In the genomic region with DNA sequence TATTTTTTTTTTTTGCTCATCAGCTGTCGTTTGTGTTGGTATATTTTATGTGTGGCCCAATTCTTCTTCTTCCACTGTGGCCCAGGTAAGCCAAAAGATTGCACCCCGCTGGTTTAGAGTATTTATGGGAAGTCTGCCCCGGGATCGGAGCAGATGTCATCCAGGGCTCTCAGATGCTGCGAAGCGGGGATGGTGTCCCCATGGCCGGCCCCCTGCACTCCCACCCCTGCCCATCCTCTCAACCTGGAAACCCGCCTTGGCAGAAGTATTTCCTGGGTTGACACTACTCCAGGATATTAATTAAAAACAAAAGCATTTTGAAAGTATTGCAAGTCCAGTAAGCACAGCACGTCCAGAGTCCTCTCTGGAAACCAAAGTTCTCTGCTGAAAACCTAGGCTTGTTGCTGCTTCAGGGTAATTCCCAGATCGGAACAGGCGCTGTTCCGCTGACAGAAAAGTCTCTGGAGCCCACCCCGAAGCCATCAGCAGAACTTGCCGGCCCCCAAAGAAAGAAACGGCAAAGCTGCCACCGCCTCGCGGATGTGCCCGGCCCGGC, we compare ENCODE assay signal across 10 cellular contexts. TPM values are rescaled to one million over a fixed set of nuclear protein-coding genes. Genes with fewer than 3 reads are reported as not detected.
DNase-seq lines count a peak whose midpoint lies in the region; ATAC-seq, FAIRE-seq and TF ChIP-seq lines count a peak whose summit lies in the region.
"Had no signal": no experiment of that assay in that cellular context is flagged by ENCODE, and none has a peak within 500 bp of the region (broad histone marks: within the 10 kb centered on the region; RNA-seq: fewer than 3 reads in every experiment).

No MANE protein-coding gene starts in this region.

- TF ChIP-seq POLR2A in H1 (IDR thresholded peaks at IDR 0.05; ENCODE audit: control extremely low read depth in 1 of 2, low read depth in 2 of 2, low read length in 2 of 2), result no peak
- TF ChIP-seq POLR2A in GM12891 (IDR thresholded peaks at IDR 0.05; ENCODE audit: low read depth, low read length), result no peak

- ATAC-seq in HG03097 (IDR thresholded peaks at IDR 0.05; ENCODE audit: low FRiP score, unreplicated experiment), result no peak
- ATAC-seq: activated CD4-positive, alpha-beta T cell treated with anti-CD3 and anti-CD28 coated beads for 36 hours had no signal

- H3K9me3 Mint-ChIP-seq in activated CD4-positive, alpha-beta memory T cell treated with anti-CD3 and anti-CD28 coated beads, Interleukin-2, amount 10 ng/mL, durations not matched to agents 7 days and 5 days, result no peaks in the 10 kb centered on the region

- H4K91ac ChIP-seq in H1 (replicated peaks; ENCODE audit: insufficient read length, low read length), result no peak overlapping the region

- peak overlapping the region; percentile 2; the same call in 1 of the 2 replicates for H4K8ac ChIP-seq in H1 (ENCODE audit: extremely low read depth, insufficient read depth, low read length)

- H2BK12ac ChIP-seq in H1 (ENCODE audit: low read depth, low read length), result no peak overlapping the region

- H3K23me2 ChIP-seq in H1 (ENCODE audit: low read depth, low read length), result peaks cover 7% of the 10 kb centered on the region; the same call in 1 of the 2 replicates

- no peak overlapping the region for H3K14ac ChIP-seq in H1 (ENCODE audit: insufficient read length)

- no peaks in the 10 kb centered on the region for H4K20me1 ChIP-seq in H1 (replicated peaks in 1 of 2; ENCODE audit: control insufficient read depth in 1 of 2, insufficient read depth in 2 of 2, low read length in 2 of 2)

- H3K27ac ChIP-seq in AG04450 (ENCODE audit: low read depth, low read length) (no peak overlapping the region), H1 (ENCODE audit: low read depth, low read length) (no peak overlapping the region)

- DNase-seq in AG04450 (ENCODE audit: low read depth, low spot score), result no peak
- no peak for DNase-seq in HFF-Myc (ENCODE audit: extremely low read depth, low read depth)
- no peak for DNase-seq in H1 (ENCODE audit: low read depth in 1 of 2, low spot score in 2 of 2)
- no peak for DNase-seq in RCC 7860 (ENCODE audit: low spot score)
- DNase-seq in GM12891 (ENCODE audit: insufficient read length, low spot score), result no peak
- DNase-seq in activated CD4-positive, alpha-beta memory T cell treated with anti-CD3 and anti-CD28 coated beads, Interleukin-2, amount 10 ng/mL, durations not matched to agents 7 days and 5 days, result no peak
- DNase-seq: activated CD4-positive, alpha-beta T cell treated with anti-CD3 and anti-CD28 coated beads for 36 hours; NCI-H2081 treated with DMSO at 0.1 percent for 48 hours had no signal

- no peak overlapping the region for H3K23ac ChIP-seq in H1 (ENCODE audit: insufficient read length)

- no peak overlapping the region for H2BK15ac ChIP-seq in H1 (ENCODE audit: low read length)

- no peaks in the 10 kb centered on the region for H3K79me2 ChIP-seq in H1 (ENCODE audit: control insufficient read depth in 1 of 2, insufficient read depth in 2 of 2, low read length in 2 of 2)

- H3K4ac ChIP-seq in H1 (replicated peaks; ENCODE audit: insufficient read length, low read depth, low read length), result no peak overlapping the region

- no peak overlapping the region for H2BK20ac ChIP-seq in H1 (ENCODE audit: low read length)

- H2AFZ ChIP-seq in H1 (ENCODE audit: low read length), result no peak overlapping the region
- peak overlapping the region; percentile 63 for H2AFZ ChIP-seq in neuron (ENCODE audit: low read depth, low read length)

- H3K56ac ChIP-seq in H1 (replicated peaks; ENCODE audit: insufficient read length, low read depth, low read length), result no peak overlapping the region

- peaks cover 11% of the 10 kb centered on the region for H3K27me3 ChIP-seq in AG04450 (ENCODE audit: control insufficient read depth, insufficient read depth, low read length)
- peaks cover 11 to 36% (median 30%) of the 10 kb centered on the region in 4 experiments for H3K27me3 ChIP-seq in H1 (replicated peaks in 1 of 4; ENCODE audit: control insufficient read depth in 3 of 4, extremely low read depth in 1 of 4, insufficient read depth in 3 of 4, low read length in 3 of 4)
- peaks cover 23% of the 10 kb centered on the region for H3K27me3 ChIP-seq in neuron (ENCODE audit: insufficient read depth, low read length)

- TF ChIP-seq CTCF in AG04450 (IDR thresholded peaks at IDR 0.05; ENCODE audit: low read depth, low read length) (no peak), HFF-Myc (IDR thresholded peaks at IDR 0.05; ENCODE audit: low read depth, low read length, missing control alignments) (no peak), H1 (IDR thresholded peaks at IDR 0.05; ENCODE audit: control extremely low read depth in 1 of 3, insufficient read depth in 1 of 3, low read depth in 1 of 3, low read length in 3 of 3) (no peak)

- H3K36me3 ChIP-seq in H1 (ENCODE audit: control insufficient read depth in 2 of 4, insufficient read depth in 4 of 4, low read length in 3 of 4) (no peaks in the 10 kb centered on the region), neuron (ENCODE audit: insufficient read depth, low read length) (no peaks in the 10 kb centered on the region)

- H3K9me3 ChIP-seq in AG04450 (ENCODE audit: control insufficient read depth, insufficient read depth, low read length), result no peaks in the 10 kb centered on the region; the same call in 1 of the 2 replicates
- H3K9me3 ChIP-seq in H1 (ENCODE audit: insufficient read depth in 2 of 2, low read depth in 1 of 2, low read length in 1 of 2), result no peaks in the 10 kb centered on the region
- H3K9me3 ChIP-seq in neuron (ENCODE audit: low read length), result no peaks in the 10 kb centered on the region

- no peak overlapping the region for H2BK5ac ChIP-seq in H1 (ENCODE audit: low read depth, low read length)

- WGBS in H1 (ENCODE audit: extremely low coverage in 1 of 2, insufficient coverage in 1 of 2, insufficient read length in 1 of 2, insufficient replicate concordance in 2 of 2, low coverage in 1 of 2, low lambda C conversion rate in 2 of 2, missing lambda C conversion rate in 1 of 2), 2 experiments, result 40% methylated on average over 14 of the region's 20 CpGs; no CpG with 5 or more reads in 1 of the 2 experiments

- no peak overlapping the region for H4K5ac ChIP-seq in H1 (ENCODE audit: insufficient read length, low read depth, low read length)

- H3K27me3 Mint-ChIP-seq in activated CD4-positive, alpha-beta memory T cell treated with anti-CD3 and anti-CD28 coated beads, Interleukin-2, amount 10 ng/mL, durations not matched to agents 7 days and 5 days, result peaks cover 66% of the 10 kb centered on the region

- no peaks in the 10 kb centered on the region for H3K36me3 Mint-ChIP-seq in activated CD4-positive, alpha-beta memory T cell treated with anti-CD3 and anti-CD28 coated beads, Interleukin-2, amount 10 ng/mL, durations not matched to agents 7 days and 5 days (ENCODE audit: low read depth)

- H2AK5ac ChIP-seq in H1 (ENCODE audit: low read depth, low read length), result no peak overlapping the region

- CTCF ChIA-PET in AG04450 (lab: Charles Lee) (interaction anchor here (0.6 to 1.4 kb wide), 2 partner anchors 75 to 101 kb away, joined by 3 read pairs; no protein-coding TSS in a partner anchor), H1 (lab: Charles Lee; ENCODE audit: partially characterized antibody) (interaction anchor here (1.1 to 12.2 kb wide), 3 partner anchors 16 to 45 kb away, joined by 3 to 177 read pairs (median 10); no protein-coding TSS in a partner anchor)
- CTCF ChIA-PET in activated CD4-positive, alpha-beta memory T cell treated with anti-CD3 and anti-CD28 coated beads, Interleukin-2, amount 10 ng/mL, durations not matched to agents 7 days and 5 days (lab: Charles Lee), result no interaction called here

- H2BK120ac ChIP-seq in H1 (replicated peaks; ENCODE audit: low read depth, low read length), result no peak overlapping the region

- peaks cover 8% of the 10 kb centered on the region for H3K4me1 Mint-ChIP-seq in activated CD4-positive, alpha-beta memory T cell treated with anti-CD3 and anti-CD28 coated beads, Interleukin-2, amount 10 ng/mL, durations not matched to agents 7 days and 5 days
- H3K4me1 Mint-ChIP-seq: activated CD4-positive, alpha-beta T cell treated with anti-CD3 and anti-CD28 coated beads for 36 hours had no signal

- no peak overlapping the region for H3K9ac ChIP-seq in H1 (replicated peaks in 1 of 4; ENCODE audit: extremely low read depth in 1 of 4, low read depth in 3 of 4, low read length in 3 of 4)

- no peak overlapping the region for H3K18ac ChIP-seq in H1 (ENCODE audit: extremely low read depth, low read length)

- H3K4me3 Mint-ChIP-seq in activated CD4-positive, alpha-beta memory T cell treated with anti-CD3 and anti-CD28 coated beads, Interleukin-2, amount 10 ng/mL, durations not matched to agents 7 days and 5 days, result no peak overlapping the region
- H3K4me3 Mint-ChIP-seq: activated CD4-positive, alpha-beta T cell treated with anti-CD3 and anti-CD28 coated beads for 36 hours had no signal

- no peak for TF ChIP-seq EP300 in H1 (IDR thresholded peaks at IDR 0.05; ENCODE audit: borderline replicate concordance in 1 of 2, low read depth in 2 of 2, low read length in 2 of 2)

- FAIRE-seq in H1 (lab: Jason Lieb, UNC) (no peak), RCC 7860 (lab: Jason Lieb, UNC) (no peak), GM12891 (lab: Jason Lieb, UNC) (no peak)

- TF ChIP-seq RAD21 in H1 (IDR thresholded peaks at IDR 0.05 in 1 of 2, conservative IDR thresholded peaks at IDR 0.05 in 1 of 2; ENCODE audit: low read depth in 2 of 2, low read length in 2 of 2), result no peak

- H3K4me3 ChIP-seq in AG04450 (ENCODE audit: low read depth, low read length) (peak overlapping the region; percentile 49), HFF-Myc (replicated peaks; ENCODE audit: low read depth, low read length) (peak overlapping the region; percentile 26), H1 (ENCODE audit: extremely low read depth in 1 of 4, insufficient read depth in 2 of 4, low read depth in 3 of 4, low read length in 4 of 4) (peak overlapping the region; percentile 23 to 70 (median 42)), neuron (ENCODE audit: low read length) (peak overlapping the region; percentile 45)

- no peak overlapping the region for H3K27ac Mint-ChIP-seq in activated CD4-positive, alpha-beta memory T cell treated with anti-CD3 and anti-CD28 coated beads, Interleukin-2, amount 10 ng/mL, durations not matched to agents 7 days and 5 days
- H3K27ac Mint-ChIP-seq: activated CD4-positive, alpha-beta T cell treated with anti-CD3 and anti-CD28 coated beads for 36 hours had no signal

- POLR2A ChIA-PET in AG04450 (lab: Yijun Ruan, JAX), result no interaction called here
- POLR2A ChIA-PET in H1 (lab: Charles Lee; ENCODE audit: partially characterized antibody), result interaction anchor here (0.6 to 1.6 kb wide), 2 partner anchors 15 to 274 kb away, joined by 3 to 4 read pairs; no protein-coding TSS in a partner anchor
- POLR2A ChIA-PET in activated CD4-positive, alpha-beta memory T cell treated with anti-CD3 and anti-CD28 coated beads, Interleukin-2, amount 10 ng/mL, durations not matched to agents 7 days and 5 days (lab: Charles Lee), result no interaction called here

- no peaks in the 10 kb centered on the region for H3K79me1 ChIP-seq in H1 (ENCODE audit: low read depth, low read length)

- H3K4me1 ChIP-seq in H1 (replicated peaks in 1 of 4; ENCODE audit: control insufficient read depth in 3 of 4, insufficient read depth in 4 of 4, low read length in 3 of 4) (peaks cover 1 to 4% (median 3%) of the 10 kb centered on the region in 4 experiments; a peak in 5 of 7 replicates), neuron (ENCODE audit: insufficient read depth, low read length) (peaks cover 16% of the 10 kb centered on the region)

- peak overlapping the region; percentile 54 to 88 for H3K4me2 ChIP-seq in H1 (ENCODE audit: insufficient read depth in 1 of 2, low read depth in 2 of 2, low read length in 2 of 2)

RNA-seq across cellular contexts. Expression of a gene that starts 0.8 kb away (rescaled TPM):
- 0.91 and 1.3 TPM in 2 replicates for polyA plus RNA-seq in AG04450 (2011; rRNA removed)
- 1.3 and 2.7 TPM in 2 replicates for polyA minus RNA-seq in AG04450 (2011; rRNA and poly(A)+ RNA removed)
- total RNA-seq in H1 (2021; fragmentation: NEBNext Ultra II Directional; extraction: Animal tissue kit (Norgen Biotek cat#: 25700)), result 0.42 and 1.2 TPM in 2 replicates
- 0.29 and 1.1 TPM in 2 replicates for polyA plus RNA-seq in H1 (2011; rRNA removed)
- 0.63 TPM for polyA plus RNA-seq in H1 (2011; cell fraction: cytosol; rRNA removed)
- polyA plus RNA-seq in H1 (2011; cell fraction: nucleus; rRNA removed), result 0.90 TPM
- 1.1 to 2.0 TPM (median 1.8 TPM) in 4 replicates for polyA plus RNA-seq in H1 (2012, experiment 1 of 2)
- polyA plus RNA-seq in H1 (2012, experiment 2 of 2), result 0.26 TPM
- polyA plus RNA-seq in H1 (2013, experiment 1 of 2), result 0.61 TPM
- polyA plus RNA-seq in H1 (2013, experiment 2 of 2), result 0.31 TPM
- 0.50 and 2.0 TPM in 2 replicates for polyA minus RNA-seq in H1 (2011; rRNA and poly(A)+ RNA removed)
- not detected for polyA minus RNA-seq in H1 (2011; cell fraction: cytosol; rRNA and poly(A)+ RNA removed)
- 0.20 TPM for polyA minus RNA-seq in H1 (2011; cell fraction: nucleus; rRNA and poly(A)+ RNA removed)
- 0.18 TPM for polyA plus RNA-seq in GM12891 (2012; ENCODE audit: low read depth, missing spikeins)
- total RNA-seq in activated CD4-positive, alpha-beta memory T cell treated with anti-CD3 and anti-CD28 coated beads, Interleukin-2, amount 10 ng/mL, durations not matched to agents 7 days and 5 days, result not detected
- total RNA-seq: activated CD4-positive, alpha-beta T cell treated with anti-CD3 and anti-CD28 coated beads for 36 hours had no signal
